In genomic region chr5:43150748-43151147, GRCh38 we compare ENCODE assay signal across 17 cellular contexts. TPM values are rescaled to one million over a fixed set of nuclear protein-coding genes. Genes with fewer than 3 reads are reported as not detected.
DNase-seq lines count a peak whose midpoint lies in the region; TF ChIP-seq lines count a peak whose summit lies in the region.
"Had no signal": no experiment of that assay in that cellular context is flagged by ENCODE, and none has a peak within 500 bp of the region (broad histone marks: within the 10 kb centered on the region; RNA-seq: fewer than 3 reads in every experiment).

No MANE protein-coding gene starts in this region.

- TF ChIP-seq CTCF in WERI-Rb-1 (IDR thresholded peaks at IDR 0.05; ENCODE audit: low read depth, low read length) = no peak

- peaks cover 4% of the 10 kb centered on the region for H3K4me1 ChIP-seq in Karpas-422 (ENCODE audit: low read length)
- H3K4me1 ChIP-seq: Caco-2 had no signal

- H3K4me3 ChIP-seq in WERI-Rb-1 (ENCODE audit: low read depth, low read length) = no peak overlapping the region
- no peak overlapping the region for H3K4me3 ChIP-seq in Karpas-422 (ENCODE audit: low read length)

- H2AFZ ChIP-seq in Karpas-422 (ENCODE audit: low read length) = no peak overlapping the region

- H3K9me3 ChIP-seq in WERI-Rb-1 (ENCODE audit: severe bottlenecking) = no peaks in the 10 kb centered on the region
- no peaks in the 10 kb centered on the region for H3K9me3 ChIP-seq in Karpas-422 (ENCODE audit: low read length)
- H3K9me3 ChIP-seq: Caco-2 had no signal

- H3K27me3 ChIP-seq in WERI-Rb-1 (ENCODE audit: insufficient read depth, low read depth, severe bottlenecking) = no peaks in the 10 kb centered on the region
- no peaks in the 10 kb centered on the region for H3K27me3 ChIP-seq in Karpas-422 (ENCODE audit: low read length)

- DNase-seq in D341Med (ENCODE audit: low spot score) = peak; percentile 21
- peak; percentile 16 for DNase-seq in NCI-H146 (lab: John Stamatoyannopoulos, UW)
- peak; percentile 69 for DNase-seq in WERI-Rb-1
- peak; percentile 6 for DNase-seq in retina
- no peak for DNase-seq in Karpas-422
- DNase-seq in central memory CD4-positive, alpha-beta T cell = no peak
- no peak for DNase-seq in NCI-H526 treated with DMSO at 0.1 percent for 48 hours (lab: John Stamatoyannopoulos, UW)
- DNase-seq: ACHN; Caco-2; CD4-positive, alpha-beta T cell; DMS153; DMS79; GDM1; GOT3; H7 had no signal

- peak overlapping the region; percentile 32; the same call in 1 of the 2 replicates for H3K27ac ChIP-seq in WERI-Rb-1
- H3K27ac ChIP-seq in Karpas-422 (ENCODE audit: low read length) = no peak overlapping the region
- H3K27ac ChIP-seq: C4-2B had no signal

- H3K9me2 ChIP-seq in Karpas-422 (replicated peaks; ENCODE audit: insufficient read depth, low read length) = no peaks in the 10 kb centered on the region

- H3K36me3 ChIP-seq in WERI-Rb-1 (peaks cover 25% of the 10 kb centered on the region), Karpas-422 (ENCODE audit: insufficient read depth, low read length) (peaks cover 41% of the 10 kb centered on the region)

- H3K4me2 ChIP-seq in Karpas-422 (ENCODE audit: low read depth, low read length, poor library complexity, severe bottlenecking) = no peak overlapping the region

- no peak overlapping the region for H3K9ac ChIP-seq in Karpas-422 (ENCODE audit: low read length)

- H4K20me1 ChIP-seq in Karpas-422 (ENCODE audit: insufficient read depth, low read depth, low read length) = peaks cover 19% of the 10 kb centered on the region

- peaks cover 94% of the 10 kb centered on the region for H3K79me2 ChIP-seq in Karpas-422 (ENCODE audit: low read length)

RNA-seq across cellular contexts. Expression of gene ZNF131, which starts 30.0 kb away (rescaled TPM):
- total RNA-seq in Karpas-422 (2014; rRNA removed; shearing (Covaris generic); ENCODE audit: low replicate concordance) = 64.1 and 78.0 TPM in 2 replicates

RNA-seq across cellular contexts. Expression of gene NIM1K, which starts 41.3 kb away (rescaled TPM):
- total RNA-seq in Karpas-422 (2014; rRNA removed; shearing (Covaris generic); ENCODE audit: low replicate concordance) = 9.3 and 10.2 TPM in 2 replicates
- total RNA-seq: Caco-2, Daoy, H7 had no signal

Comparison
In these comparisons a context has a peak if more than half of its experiments do, and no peak if none do; other contexts are left out.
1. DNase-seq: peak in D341Med (single experiment), NCI-H146 (single experiment), WERI-Rb-1 (single experiment) and retina (single experiment); none in Karpas-422 (single experiment), central memory CD4-positive, alpha-beta T cell (single experiment) and NCI-H526 treated with DMSO at 0.1 percent for 48 hours (single experiment).